ENCODE assay signal across 18 cellular contexts in the genomic region with DNA sequence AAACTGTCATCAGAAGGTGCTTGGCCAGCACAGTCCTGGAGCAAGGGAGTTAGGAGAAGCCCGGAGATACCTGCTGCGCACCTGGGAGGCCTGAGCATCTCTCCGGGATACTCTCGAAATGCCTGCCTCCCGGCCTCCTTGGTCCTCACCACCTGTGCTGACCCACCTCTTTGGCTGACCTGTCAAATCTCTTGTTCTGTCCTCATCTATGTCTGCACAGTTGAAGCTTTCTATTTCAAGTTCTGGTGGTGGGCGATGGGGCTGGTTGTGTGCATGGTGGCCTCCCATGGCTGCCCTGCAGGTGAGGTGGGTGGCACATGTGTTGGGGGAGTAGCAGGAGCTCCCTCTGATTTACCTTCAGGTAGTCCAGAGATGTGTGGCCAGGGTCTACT. TPM values are rescaled to one million over a fixed set of nuclear protein-coding genes. Genes with fewer than 3 reads are reported as not detected.
DNase-seq lines count a peak whose midpoint lies in the region; ATAC-seq and TF ChIP-seq lines count a peak whose summit lies in the region.
"Had no signal": no experiment of that assay in that cellular context is flagged by ENCODE, and none has a peak within 500 bp of the region (broad histone marks: within the 10 kb centered on the region; RNA-seq: fewer than 3 reads in every experiment).

No MANE protein-coding gene starts in this region.

- H3K9me3 Mint-ChIP-seq in dendritic cell treated with granulocyte-macrophage colony-stimulating factor and Interleukin-4, amounts not matched to agents 40 ng/mL and 50 ng/mL, for 4 days, result no peaks in the 10 kb centered on the region
- H3K9me3 Mint-ChIP-seq: activated naive CD4-positive, alpha-beta T cell treated with anti-CD3 and anti-CD28 coated beads for 36 hours; central memory CD8-positive, alpha-beta T cell; T-cell had no signal

- peak overlapping the region; percentile 55 for H3K14ac ChIP-seq in trophoblast cell (ENCODE audit: low read length)

- POLR2A ChIA-PET in RWPE1 (lab: Yijun Ruan, JAX; ENCODE audit: low non-redundant PET), result interaction anchor here (0.8 kb wide), 1 partner anchor 123 kb away, joined by 3 read pairs; a partner anchor contains a TSS

- no CpG with 5 or more reads among the region's 6 CpGs for WGBS in trophoblast cell (ENCODE audit: extremely low coverage, insufficient coverage, insufficient read length)

- H3K4me1 ChIP-seq in trophoblast cell (ENCODE audit: control insufficient read depth in 1 of 2, insufficient read depth in 2 of 2, low read length in 2 of 2), result peaks cover 32 to 42% of the 10 kb centered on the region in 2 experiments
- H3K4me1 ChIP-seq in effector memory CD4-positive, alpha-beta T cell (ENCODE audit: control insufficient read depth, insufficient read depth, low read length, poor library complexity, severe bottlenecking), result no peaks in the 10 kb centered on the region

- H3K4me3 ChIP-seq in trophoblast cell (ENCODE audit: low read depth, low read length), result no peak overlapping the region
- no peak overlapping the region for H3K4me3 ChIP-seq in effector memory CD4-positive, alpha-beta T cell (ENCODE audit: insufficient read depth, low read depth, low read length, poor library complexity, severe bottlenecking)
- H3K4me3 ChIP-seq: gastroesophageal sphincter, right atrium auricular region, uterus had no signal

- H3K79me1 ChIP-seq in trophoblast cell (ENCODE audit: low read length), result peaks cover 27% of the 10 kb centered on the region

- H3K9ac ChIP-seq in trophoblast cell (ENCODE audit: low read length), result no peak overlapping the region

- ATAC-seq in HG03442 (IDR thresholded peaks at IDR 0.05; ENCODE audit: unreplicated experiment), result no peak
- ATAC-seq: T-cell had no signal

- no peak overlapping the region for H2AFZ ChIP-seq in trophoblast cell (ENCODE audit: insufficient read depth, low read length, poor library complexity)

- H2BK5ac ChIP-seq in trophoblast cell (ENCODE audit: low read depth, low read length, poor library complexity), result peak overlapping the region; percentile 13

- H4K12ac ChIP-seq in trophoblast cell (ENCODE audit: low read depth, low read length), result no peak overlapping the region

- intact Hi-C loops in dendritic cell treated with granulocyte-macrophage colony-stimulating factor and Interleukin-4, amounts not matched to agents 40 ng/mL and 50 ng/mL, for 4 days (cut with micrococcal nuclease), result no loop called here

- H3K27ac ChIP-seq in C4-2B, result peak overlapping the region; percentile 70; the same call in 1 of the 2 replicates
- H3K27ac ChIP-seq in RWPE1, result peak overlapping the region; percentile 63
- peak overlapping the region; percentile 80 for H3K27ac ChIP-seq in trophoblast cell (ENCODE audit: low read depth, low read length)
- H3K27ac ChIP-seq in effector memory CD4-positive, alpha-beta T cell (ENCODE audit: insufficient read depth, low read length, poor library complexity, severe bottlenecking), result no peak overlapping the region
- H3K27ac ChIP-seq: gastroesophageal sphincter, neutrophil, right atrium auricular region, uterus had no signal

- CTCF ChIA-PET in RWPE1 (lab: Yijun Ruan, JAX), result no interaction called here

- H3K79me2 ChIP-seq in trophoblast cell (ENCODE audit: control insufficient read depth, insufficient read depth, low read length, poor library complexity), result no peaks in the 10 kb centered on the region

- peaks cover 92% of the 10 kb centered on the region for H3K4me1 Mint-ChIP-seq in dendritic cell treated with granulocyte-macrophage colony-stimulating factor and Interleukin-4, amounts not matched to agents 40 ng/mL and 50 ng/mL, for 4 days (ENCODE audit: low read depth)
- H3K4me1 Mint-ChIP-seq: T-cell had no signal

- H2AK5ac ChIP-seq in trophoblast cell (ENCODE audit: low read length), result peak overlapping the region; percentile 44

- no peaks in the 10 kb centered on the region for H3K9me3 ChIP-seq in trophoblast cell (ENCODE audit: insufficient read depth, low read depth, low read length)
- no peaks in the 10 kb centered on the region for H3K9me3 ChIP-seq in effector memory CD4-positive, alpha-beta T cell (ENCODE audit: control insufficient read depth, low read length)
- H3K9me3 ChIP-seq: gastroesophageal sphincter, neutrophil, right atrium auricular region, uterus had no signal

- peak overlapping the region; percentile 29 for H2BK120ac ChIP-seq in trophoblast cell (ENCODE audit: insufficient read depth, low read length, poor library complexity)

- no peaks in the 10 kb centered on the region for H3K27me3 ChIP-seq in trophoblast cell (ENCODE audit: insufficient read depth, low read length)
- no peaks in the 10 kb centered on the region for H3K27me3 ChIP-seq in effector memory CD4-positive, alpha-beta T cell (replicated peaks; ENCODE audit: control insufficient read depth, insufficient read depth, low read length, poor library complexity, severe bottlenecking)
- H3K27me3 ChIP-seq: gastroesophageal sphincter, right atrium auricular region, uterus had no signal

- H3K4ac ChIP-seq in trophoblast cell (ENCODE audit: low read depth, low read length), result peak overlapping the region; percentile 16

- no peak overlapping the region for H4K8ac ChIP-seq in trophoblast cell (ENCODE audit: low read depth, low read length)

- H3K27me3 Mint-ChIP-seq in dendritic cell treated with granulocyte-macrophage colony-stimulating factor and Interleukin-4, amounts not matched to agents 40 ng/mL and 50 ng/mL, for 4 days, result peaks cover 5% of the 10 kb centered on the region
- H3K27me3 Mint-ChIP-seq: central memory CD8-positive, alpha-beta T cell had no signal

- H3K18ac ChIP-seq in trophoblast cell (ENCODE audit: low read length), result peak overlapping the region; percentile 18

- TF ChIP-seq CTCF in C4-2B (conservative IDR thresholded peaks at IDR 0.05) (no peak), RWPE1 (conservative IDR thresholded peaks at IDR 0.05; ENCODE audit: low read depth) (no peak)

- H3K27ac Mint-ChIP-seq in dendritic cell treated with granulocyte-macrophage colony-stimulating factor and Interleukin-4, amounts not matched to agents 40 ng/mL and 50 ng/mL, for 4 days, result peak overlapping the region; percentile 83
- H3K27ac Mint-ChIP-seq: activated naive CD4-positive, alpha-beta T cell treated with anti-CD3 and anti-CD28 coated beads for 36 hours; T-cell had no signal

- no peak for DNase-seq in RWPE1 (ENCODE audit: low spot score)
- DNase-seq in trophoblast cell, result no peak
- DNase-seq in effector memory CD4-positive, alpha-beta T cell, result no peak
- DNase-seq in HuH-7.5 (ENCODE audit: low spot score), result no peak
- no peak for DNase-seq in stimulated activated CD4-positive, alpha-beta T cell treated with anti-CD3 and anti-CD28 coated beads, Interleukin-4, amount 100 ng/mL, for 4 hours
- DNase-seq: activated naive CD4-positive, alpha-beta T cell treated with anti-CD3 and anti-CD28 coated beads for 36 hours; activated T-cell treated with anti-CD3 and anti-CD28 coated beads, Interleukin-2, amount 50 U/mL, for 48 hours; NCI-H1694; NCI-H2227 treated with DMSO at 0.1 percent for 48 hours; uterus had no signal

- no peaks in the 10 kb centered on the region for H3K36me3 ChIP-seq in trophoblast cell (ENCODE audit: control insufficient read depth in 1 of 2, insufficient read depth in 2 of 2, low read length in 2 of 2)
- H3K36me3 ChIP-seq in effector memory CD4-positive, alpha-beta T cell (ENCODE audit: control insufficient read depth, insufficient read depth, low read length), result no peaks in the 10 kb centered on the region
- H3K36me3 ChIP-seq: gastroesophageal sphincter, neutrophil, right atrium auricular region, uterus had no signal

- peak overlapping the region; percentile 71 for H4K91ac ChIP-seq in trophoblast cell (ENCODE audit: low read depth, low read length)

- H3K4me2 ChIP-seq in trophoblast cell (ENCODE audit: low read length), result no peak overlapping the region

- no peaks in the 10 kb centered on the region for H3K36me3 Mint-ChIP-seq in dendritic cell treated with granulocyte-macrophage colony-stimulating factor and Interleukin-4, amounts not matched to agents 40 ng/mL and 50 ng/mL, for 4 days (ENCODE audit: low read depth)
- H3K36me3 Mint-ChIP-seq: T-cell had no signal

- H3K23ac ChIP-seq in trophoblast cell (ENCODE audit: low read length), result no peak overlapping the region

- no peak overlapping the region for H3K4me3 Mint-ChIP-seq in dendritic cell treated with granulocyte-macrophage colony-stimulating factor and Interleukin-4, amounts not matched to agents 40 ng/mL and 50 ng/mL, for 4 days
- H3K4me3 Mint-ChIP-seq: activated naive CD4-positive, alpha-beta T cell treated with anti-CD3 and anti-CD28 coated beads for 36 hours; central memory CD8-positive, alpha-beta T cell; T-cell had no signal

- H2BK12ac ChIP-seq in trophoblast cell (ENCODE audit: low read length), result peak overlapping the region; percentile 52

RNA-seq across cellular contexts. Expression of a gene that starts 52.5 kb away (rescaled TPM):
- 18.4 and 19.1 TPM in 2 replicates for polyA plus RNA-seq in trophoblast cell (2013)
